ENCODE assay signal across 25 cellular contexts in the genomic region with DNA sequence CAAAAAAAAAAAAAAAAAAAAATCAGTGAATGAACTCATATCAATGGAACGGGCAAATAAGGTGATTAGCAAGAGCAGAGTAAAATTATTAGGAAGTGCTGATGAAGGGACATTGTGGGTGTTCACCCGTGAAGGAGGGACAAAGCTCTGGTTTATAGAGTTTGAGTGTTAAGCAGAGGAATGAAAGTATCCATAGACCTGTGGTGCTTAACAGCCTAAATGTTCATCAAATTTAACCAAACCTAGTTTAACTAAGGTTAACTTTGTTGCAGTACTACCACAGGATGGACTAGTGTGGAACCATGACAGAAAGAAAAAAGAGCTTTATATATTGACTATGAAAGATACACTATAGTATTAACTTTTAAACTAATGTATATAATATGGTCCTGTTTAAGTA. TPM values are rescaled to one million over a fixed set of nuclear protein-coding genes. Genes with fewer than 3 reads are reported as not detected.
DNase-seq lines count a peak whose midpoint lies in the region; ATAC-seq and FAIRE-seq lines count a peak whose summit lies in the region.
"Had no signal": no experiment of that assay in that cellular context is flagged by ENCODE, and none has a peak within 500 bp of the region (broad histone marks: within the 10 kb centered on the region; RNA-seq: fewer than 3 reads in every experiment).

No MANE protein-coding gene starts in this region.

- no peak for DNase-seq in T-helper 2 cell treated with Interferon-gamma antibody and Interleukin-4, amounts not matched to agents 5 μg/mL and 100 μg/mL, for 36 hours (ENCODE audit: low spot score)
- no peak for DNase-seq in T-helper 2 cell
- no peak for DNase-seq in activated CD8-positive, alpha-beta T cell treated with anti-CD3 and anti-CD28 coated beads, Interleukin-2, amount 10 ng/mL, durations not matched to agents 7 days and 5 days
- no peak for DNase-seq in naive B cell
- no peak for DNase-seq in NCI-H128 (lab: John Stamatoyannopoulos, UW; ENCODE audit: unreplicated experiment)
- DNase-seq: 8988T; activated CD4-positive, alpha-beta T cell treated with anti-CD3 and anti-CD28 coated beads for 4 hours; BE2C; DMS153; effector CD4-positive, alpha-beta T cell; esophagus squamous epithelium; glutamatergic neuron; HCEC 1CT; KG1; midbrain; NCI-H1048; NCI-H2081 treated with DMSO at 0.1 percent for 48 hours; NCI-H524; SK-N-SH; stimulated activated CD4-positive, alpha-beta T cell treated with anti-CD3 and anti-CD28 coated beads, Interleukin-4, amount 100 ng/mL, for 1 hour; uterus had no signal

- CTCF ChIA-PET in activated CD8-positive, alpha-beta T cell treated with anti-CD3 and anti-CD28 coated beads, Interleukin-2, amount 10 ng/mL, durations not matched to agents 7 days and 5 days (lab: Charles Lee) = interaction anchor here (1.3 to 14.9 kb wide), 6 partner anchors 10 to 324 kb away, joined by 3 to 274 read pairs (median 15); a partner anchor contains a TSS

- POLR2A ChIA-PET in activated CD8-positive, alpha-beta T cell treated with anti-CD3 and anti-CD28 coated beads, Interleukin-2, amount 10 ng/mL, durations not matched to agents 7 days and 5 days (lab: Charles Lee) = interaction anchor here (0.6 to 5.5 kb wide), 3 partner anchors 24 to 241 kb away, joined by 4 to 47 read pairs (median 4); a partner anchor contains a TSS

- H3K27me3 Mint-ChIP-seq in T-helper 2 cell treated with Interferon-gamma antibody and Interleukin-4, amounts not matched to agents 5 μg/mL and 100 μg/mL, for 36 hours (ENCODE audit: low read depth) = no peaks in the 10 kb centered on the region
- H3K27me3 Mint-ChIP-seq in activated CD8-positive, alpha-beta T cell treated with anti-CD3 and anti-CD28 coated beads, Interleukin-2, amount 10 ng/mL, durations not matched to agents 7 days and 5 days (ENCODE audit: low read depth) = no peaks in the 10 kb centered on the region
- H3K27me3 Mint-ChIP-seq in naive B cell = no peaks in the 10 kb centered on the region

- no peaks in the 10 kb centered on the region for H3K9me3 Mint-ChIP-seq in T-helper 2 cell treated with Interferon-gamma antibody and Interleukin-4, amounts not matched to agents 5 μg/mL and 100 μg/mL, for 36 hours
- H3K9me3 Mint-ChIP-seq in activated CD8-positive, alpha-beta T cell treated with anti-CD3 and anti-CD28 coated beads, Interleukin-2, amount 10 ng/mL, durations not matched to agents 7 days and 5 days (ENCODE audit: insufficient read depth) = no peaks in the 10 kb centered on the region
- no peaks in the 10 kb centered on the region for H3K9me3 Mint-ChIP-seq in naive B cell

- no peak for ATAC-seq in activated CD8-positive, alpha-beta T cell treated with anti-CD3 and anti-CD28 coated beads, Interleukin-2, amount 10 ng/mL, durations not matched to agents 7 days and 5 days
- no peak for ATAC-seq in naive B cell (ENCODE audit: low read depth in 2 of 2)
- no peak for ATAC-seq in GM21723 (IDR thresholded peaks at IDR 0.05; ENCODE audit: unreplicated experiment)
- no peak for ATAC-seq in HG02870 (IDR thresholded peaks at IDR 0.05; ENCODE audit: unreplicated experiment)

- peaks cover 51% of the 10 kb centered on the region for H3K36me3 Mint-ChIP-seq in T-helper 2 cell treated with Interferon-gamma antibody and Interleukin-4, amounts not matched to agents 5 μg/mL and 100 μg/mL, for 36 hours (ENCODE audit: low read depth)
- peaks cover 53% of the 10 kb centered on the region for H3K36me3 Mint-ChIP-seq in activated CD8-positive, alpha-beta T cell treated with anti-CD3 and anti-CD28 coated beads, Interleukin-2, amount 10 ng/mL, durations not matched to agents 7 days and 5 days (ENCODE audit: low read depth)
- no peaks in the 10 kb centered on the region for H3K36me3 Mint-ChIP-seq in naive B cell

- peak overlapping the region; percentile 73 for H3K27ac Mint-ChIP-seq in T-helper 2 cell treated with Interferon-gamma antibody and Interleukin-4, amounts not matched to agents 5 μg/mL and 100 μg/mL, for 36 hours
- H3K27ac Mint-ChIP-seq in activated CD8-positive, alpha-beta T cell treated with anti-CD3 and anti-CD28 coated beads, Interleukin-2, amount 10 ng/mL, durations not matched to agents 7 days and 5 days = peak overlapping the region; percentile 76
- peak overlapping the region in 5 of 6 donors; percentile 33 to 97 (median 74) for H3K27ac Mint-ChIP-seq in naive B cell

- H3K4me3 Mint-ChIP-seq in T-helper 2 cell treated with Interferon-gamma antibody and Interleukin-4, amounts not matched to agents 5 μg/mL and 100 μg/mL, for 36 hours = peak overlapping the region; percentile 10
- no peak overlapping the region for H3K4me3 Mint-ChIP-seq in activated CD8-positive, alpha-beta T cell treated with anti-CD3 and anti-CD28 coated beads, Interleukin-2, amount 10 ng/mL, durations not matched to agents 7 days and 5 days
- peak overlapping the region in 3 of 8 donors; percentile 20 to 38 (median 37) for H3K4me3 Mint-ChIP-seq in naive B cell

- FAIRE-seq in G401.6 (lab: Jason Lieb, UNC) = peak; percentile 51
- FAIRE-seq: GM12892 had no signal

- H3K4me1 Mint-ChIP-seq in T-helper 2 cell treated with Interferon-gamma antibody and Interleukin-4, amounts not matched to agents 5 μg/mL and 100 μg/mL, for 36 hours (ENCODE audit: low read depth) = peaks cover 84% of the 10 kb centered on the region
- H3K4me1 Mint-ChIP-seq in activated CD8-positive, alpha-beta T cell treated with anti-CD3 and anti-CD28 coated beads, Interleukin-2, amount 10 ng/mL, durations not matched to agents 7 days and 5 days (ENCODE audit: low read depth) = peaks cover 96% of the 10 kb centered on the region
- peaks cover 56 to 95% (median 79%) of the 10 kb centered on the region in 3 donors for H3K4me1 Mint-ChIP-seq in naive B cell

RNA-seq across cellular contexts. Expression of a gene that starts 44.1 kb away (rescaled TPM):
- 100 to 1,000 TPM; 123 to 127 TPM for total RNA-seq in activated CD8-positive, alpha-beta T cell treated with anti-CD3 and anti-CD28 coated beads, Interleukin-2, amount 10 ng/mL, durations not matched to agents 7 days and 5 days
- polyA plus RNA-seq in naive B cell (ENCODE audit: low read depth in 6 of 6) = 100 to 1,000 TPM; 224 to 432 (median 315) TPM
